In the genomic region with DNA sequence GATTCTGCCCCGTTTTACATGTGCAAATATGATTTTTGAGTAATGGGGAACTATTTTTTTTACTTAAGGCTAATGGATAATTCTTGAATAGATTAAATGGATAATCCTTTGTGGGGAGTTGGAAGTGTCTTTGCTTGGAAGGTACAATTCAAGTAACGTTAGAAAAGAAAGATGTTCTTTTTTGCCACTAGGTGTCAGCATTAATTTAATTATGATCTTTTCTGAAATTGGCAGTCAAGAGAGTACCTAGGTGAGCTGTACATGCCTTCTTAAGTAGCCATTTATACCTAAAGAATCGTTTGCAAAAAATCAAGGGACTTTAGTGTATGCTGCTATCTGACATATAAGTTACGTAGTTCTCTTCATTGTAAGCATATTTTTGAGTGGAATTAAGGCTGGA, we compare ENCODE assay signal across 8 cellular contexts. TPM values are rescaled to one million over a fixed set of nuclear protein-coding genes. Genes with fewer than 3 reads are reported as not detected.
A peak's percentile ranks its signal among the peaks of the same experiment; 100 is the strongest.
DNase-seq lines count a peak whose midpoint lies in the region; ATAC-seq and TF ChIP-seq lines count a peak whose summit lies in the region.

No MANE protein-coding gene starts in this region.

- H3K4me1 Mint-ChIP-seq in stimulated activated effector memory CD8-positive, alpha-beta T cell treated with anti-CD3 and anti-CD28 coated beads, Interleukin-12 subunit alpha, Interleukin-12 subunit beta, amount 100 ng/mL, for 72 hours, result peaks cover 16% of the 10 kb centered on the region

- peak overlapping the region; percentile 92; the same call in 1 of the 2 replicates for H3K9ac ChIP-seq in iPS-20b (ENCODE audit: low read depth, low read length)

- ATAC-seq in heart right ventricle (peak in 3 of 8 donors; percentile 34 to 38 (median 34)), left cardiac atrium (no peak), HG03342 (IDR thresholded peaks at IDR 0.05; ENCODE audit: unreplicated experiment) (peak; percentile 39), HG03095 (IDR thresholded peaks at IDR 0.05; ENCODE audit: unreplicated experiment) (no peak)
- peak; percentile 48 for ATAC-seq in stimulated activated effector memory CD8-positive, alpha-beta T cell treated with anti-CD3 and anti-CD28 coated beads, Interleukin-12 subunit alpha, Interleukin-12 subunit beta, amount 100 ng/mL, for 72 hours

- H3K9me3 ChIP-seq in heart right ventricle, result no peaks in the 10 kb centered on the region
- no peaks in the 10 kb centered on the region for H3K9me3 ChIP-seq in adrenal gland (replicated peaks in 1 of 3)
- no peaks in the 10 kb centered on the region for H3K9me3 ChIP-seq in iPS-20b (ENCODE audit: insufficient read depth, low read depth, low read length)

- H3K9me3 Mint-ChIP-seq in stimulated activated effector memory CD8-positive, alpha-beta T cell treated with anti-CD3 and anti-CD28 coated beads, Interleukin-12 subunit alpha, Interleukin-12 subunit beta, amount 100 ng/mL, for 72 hours, result peaks cover 3% of the 10 kb centered on the region

- peak overlapping the region; percentile 30 for H3K4me3 Mint-ChIP-seq in stimulated activated effector memory CD8-positive, alpha-beta T cell treated with anti-CD3 and anti-CD28 coated beads, Interleukin-12 subunit alpha, Interleukin-12 subunit beta, amount 100 ng/mL, for 72 hours

- peaks cover 0 to 2% (median 0%) of the 10 kb centered on the region in 7 donors for H3K27me3 ChIP-seq in heart right ventricle
- H3K27me3 ChIP-seq in adrenal gland, result no peaks in the 10 kb centered on the region
- H3K27me3 ChIP-seq in iPS-20b (ENCODE audit: insufficient read depth, low read length), result no peaks in the 10 kb centered on the region

- DNase-seq in heart right ventricle (no peak), left cardiac atrium (no peak), NCI-H524 treated with DMSO at 0.1 percent for 48 hours (lab: John Stamatoyannopoulos, UW) (peak; percentile 56), adrenal gland (no peak)
- no peak for DNase-seq in stimulated activated effector memory CD8-positive, alpha-beta T cell treated with anti-CD3 and anti-CD28 coated beads, Interleukin-12 subunit alpha, Interleukin-12 subunit beta, amount 100 ng/mL, for 72 hours (ENCODE audit: low spot score in 2 of 2)

- intact Hi-C loops in heart right ventricle (cut with DNase I), result loop anchor here in 8 of 10 donors (1.0 to 10.0 kb wide), 6 partner anchors 216 to 343 kb away; a partner anchor contains a TSS
- intact Hi-C loops in left cardiac atrium (cut with DNase I), result loop anchor here (2.0 to 10.0 kb wide), 3 partner anchors 216 to 339 kb away; a partner anchor contains a TSS
- intact Hi-C loops in adrenal gland (cut with DNase I), result loop anchor here (5.0 kb wide), 2 partner anchors 211 to 216 kb away; a partner anchor contains a TSS

- H3K27ac Mint-ChIP-seq in stimulated activated effector memory CD8-positive, alpha-beta T cell treated with anti-CD3 and anti-CD28 coated beads, Interleukin-12 subunit alpha, Interleukin-12 subunit beta, amount 100 ng/mL, for 72 hours, result peak overlapping the region; percentile 10

- TF ChIP-seq POLR2A in adrenal gland (IDR thresholded peaks at IDR 0.05), result no peak

- no peak overlapping the region for H3K27ac ChIP-seq in heart right ventricle
- no peak overlapping the region for H3K27ac ChIP-seq in adrenal gland
- H3K27ac ChIP-seq in iPS-20b (ENCODE audit: low read length), result no peak overlapping the region

- H3K36me3 ChIP-seq in heart right ventricle, result peaks cover 0 to 34% (median 0%) of the 10 kb centered on the region in 9 donors
- H3K36me3 ChIP-seq in adrenal gland (replicated peaks in 1 of 2), result no peaks in the 10 kb centered on the region
- peaks cover 29% of the 10 kb centered on the region for H3K36me3 ChIP-seq in iPS-20b (ENCODE audit: insufficient read depth, low read depth, low read length)

- H3K36me3 Mint-ChIP-seq in stimulated activated effector memory CD8-positive, alpha-beta T cell treated with anti-CD3 and anti-CD28 coated beads, Interleukin-12 subunit alpha, Interleukin-12 subunit beta, amount 100 ng/mL, for 72 hours, result peaks cover 42% of the 10 kb centered on the region

- H3K4me1 ChIP-seq in heart right ventricle, result peaks cover 0 to 35% (median 25%) of the 10 kb centered on the region in 9 donors
- H3K4me1 ChIP-seq in adrenal gland (replicated peaks in 1 of 2), result peaks cover 12 to 27% of the 10 kb centered on the region in 2 donors
- H3K4me1 ChIP-seq in iPS-20b (ENCODE audit: insufficient read depth, low read length), result peaks cover 20% of the 10 kb centered on the region

- TF ChIP-seq CTCF in heart right ventricle (IDR thresholded peaks at IDR 0.05) (peak; percentile 11 to 73 (median 59)), adrenal gland (IDR thresholded peaks at IDR 0.05) (peak; percentile 35 to 62 (median 54))

- WGBS in heart right ventricle, 2 donors, result 18 to 21% methylated on average over 4 of the region's 4 CpGs
- 10 to 15% (median 11%) methylated on average over 4 of the region's 4 CpGs for WGBS in adrenal gland, 4 donors

- H3K4me3 ChIP-seq in heart right ventricle (no peak overlapping the region), adrenal gland (no peak overlapping the region), iPS-20b (ENCODE audit: low read length) (peak overlapping the region; percentile 92)

RNA-seq across cellular contexts. Expression of a gene that starts 2.2 kb away (rescaled TPM):
- 10 to 100 TPM; 16.9 to 22.9 (median 21.1) TPM for total RNA-seq in heart right ventricle
- 1 to 10 TPM; 5.9 to 6.9 TPM for polyA plus RNA-seq in heart right ventricle
- total RNA-seq in left cardiac atrium, result 10 to 100 TPM; 17.3 to 20.1 TPM
- total RNA-seq in adrenal gland, result 10 to 100 TPM; 19.1 to 39.1 (median 27.8) TPM
- polyA plus RNA-seq in adrenal gland, result 10 to 100 TPM in 2 of 3 donors, 1 to 10 TPM in 1; 7.0 to 16.0 (median 10.8) TPM

Comparison
In these comparisons a context has a peak if more than half of its experiments do, and no peak if none do; other contexts are left out.
1. ATAC-seq: peak in HG03342 (single experiment) and stimulated activated effector memory CD8-positive, alpha-beta T cell treated with anti-CD3 and anti-CD28 coated beads, Interleukin-12 subunit alpha, Interleukin-12 subunit beta, amount 100 ng/mL, for 72 hours (single experiment); none in left cardiac atrium (0 of 2) and HG03095 (single experiment).